ENCODE assay signal across 27 cellular contexts in genomic region chr21:41558842-41559241, GRCh38. TPM values are rescaled to one million over a fixed set of nuclear protein-coding genes. Genes with fewer than 3 reads are reported as not detected.
"Had no signal": no experiment of that assay in that cellular context is flagged by ENCODE, and none has a peak within 500 bp of the region (broad histone marks: within the 10 kb centered on the region; RNA-seq: fewer than 3 reads in every experiment).

No MANE protein-coding gene starts in this region.

- H3K27ac ChIP-seq: PC-9 had no signal

- H3K36me3 ChIP-seq: MG63, Peyer's patch had no signal

- H3K4me3 ChIP-seq: MG63, PC-9, Peyer's patch had no signal

- FAIRE-seq: HepG2 had no signal

- H3K9me3 ChIP-seq: MG63, Peyer's patch, SK-N-SH had no signal

- H3K9ac ChIP-seq: SK-N-SH had no signal

- H3K27me3 ChIP-seq: MG63, Peyer's patch had no signal

- H3K4me2 ChIP-seq: PC-9, SK-N-SH had no signal

- DNase-seq: IMR-90, Karpas-422, KG1, MG63, NCI-H1092, NCI-H1105 treated with DMSO at 0.1 percent for 48 hours, NCI-H1417 treated with DMSO at 0.1 percent for 48 hours, NCI-H146, NCI-H1694 treated with DMSO at 0.1 percent for 48 hours, NCI-H1930, NCI-H2081, NCI-H2107, NCI-H2227 treated with DMSO at 0.1 percent for 48 hours, NCI-H510A, NCI-H524 treated with DMSO at 0.1 percent for 48 hours, NCI-H69, NCI-H774, PC-9, Peyer's patch, Right ventricle myocardium superior, SIG-M5, SK-N-SH, SW 1271 had no signal

- ATAC-seq: HepG2 had no signal

RNA-seq across cellular contexts. Expression of gene TMPRSS2, which starts 50.9 kb away (rescaled TPM):
- total RNA-seq: HT1080, IMR-90, Right ventricle myocardium superior, RPMI7951, SK-MEL-5 had no signal
- polyA plus RNA-seq: IMR-90, SK-N-SH had no signal
